In genomic region chr3:113495035-113495434, GRCh38 we compare ENCODE assay signal across 8 cellular contexts. TPM values are rescaled to one million over a fixed set of nuclear protein-coding genes. Genes with fewer than 3 reads are reported as not detected.
DNase-seq lines count a peak whose midpoint lies in the region; ATAC-seq and TF ChIP-seq lines count a peak whose summit lies in the region.

No MANE protein-coding gene starts in this region.

- H3K27ac ChIP-seq in gastroesophageal sphincter: no peak overlapping the region
- H3K27ac ChIP-seq in smooth muscle cell (ENCODE audit: low read depth): no peak overlapping the region

- peak; percentile 16 to 47 (median 42) for TF ChIP-seq CTCF in gastroesophageal sphincter (IDR thresholded peaks at IDR 0.05)
- TF ChIP-seq CTCF in smooth muscle cell (IDR thresholded peaks at IDR 0.05; ENCODE audit: borderline replicate concordance, insufficient read depth, poor library complexity, severe bottlenecking): peak; percentile 25

- no peaks in the 10 kb centered on the region for H3K79me2 ChIP-seq in smooth muscle cell (ENCODE audit: low read depth)

- H3K9me3 ChIP-seq in gastroesophageal sphincter (no peaks in the 10 kb centered on the region), smooth muscle cell (replicated peaks; ENCODE audit: low read depth) (no peaks in the 10 kb centered on the region)

- intact Hi-C loops in activated CD4-positive, alpha-beta T cell treated with anti-CD3 and anti-CD28 coated beads, Interleukin-2, amount 10 ng/mL, durations not matched to agents 24 days and 14 days (cut with micrococcal nuclease): loop anchor here (1.0 to 2.0 kb wide), 4 partner anchors 19 to 250 kb away; no protein-coding TSS in a partner anchor

- no peak overlapping the region for H3K9ac ChIP-seq in smooth muscle cell (ENCODE audit: low read depth)

- no peaks in the 10 kb centered on the region for H3F3A ChIP-seq in smooth muscle cell (ENCODE audit: low read depth)

- H3K36me3 ChIP-seq in gastroesophageal sphincter (peaks cover 3 to 65% of the 10 kb centered on the region in 2 donors), smooth muscle cell (ENCODE audit: low read depth) (no peaks in the 10 kb centered on the region)

- WGBS in gastroesophageal sphincter (ENCODE audit: low coverage in 1 of 2), 2 donors: 48 to 49% methylated on average over 2 of the region's 2 CpGs
- WGBS in smooth muscle cell (ENCODE audit: low lambda C conversion rate): 80% methylated on average over 2 of the region's 2 CpGs

- ATAC-seq in gastroesophageal sphincter (no peak), GM18502 (IDR thresholded peaks at IDR 0.05; ENCODE audit: poor library complexity, unreplicated experiment) (no peak)

- peaks cover 18% of the 10 kb centered on the region for H3K36me3 Mint-ChIP-seq in activated CD4-positive, alpha-beta T cell treated with anti-CD3 and anti-CD28 coated beads, Interleukin-2, amount 10 ng/mL, durations not matched to agents 24 days and 14 days (ENCODE audit: low read depth)

- H3K4me1 ChIP-seq in gastroesophageal sphincter (no peaks in the 10 kb centered on the region), smooth muscle cell (ENCODE audit: low read depth) (no peaks in the 10 kb centered on the region)

- no peak overlapping the region for H2AFZ ChIP-seq in smooth muscle cell (ENCODE audit: low read depth)

- H3K4me3 ChIP-seq in gastroesophageal sphincter (no peak overlapping the region), smooth muscle cell (no peak overlapping the region)

- no peaks in the 10 kb centered on the region for H4K20me1 ChIP-seq in smooth muscle cell (ENCODE audit: low read depth)

- no peak for TF ChIP-seq POLR2A in gastroesophageal sphincter (IDR thresholded peaks at IDR 0.05)

- peak; percentile 26 for DNase-seq in stimulated activated CD4-positive, alpha-beta T cell treated with anti-CD3 and anti-CD28 coated beads, Interleukin-15, amount 100 ng/mL, for 24 hours
- no peak for DNase-seq in stimulated activated CD4-positive, alpha-beta T cell treated with anti-CD3 and anti-CD28 coated beads, Interleukin-2, amount 100 ng/mL, for 48 hours
- peak; percentile 44 for DNase-seq in HT1080 (ENCODE audit: low read depth)
- peak; percentile 82 for DNase-seq in activated CD4-positive, alpha-beta T cell treated with anti-CD3 and anti-CD28 coated beads, Interleukin-2, amount 10 ng/mL, durations not matched to agents 24 days and 14 days
- no peak for DNase-seq in smooth muscle cell (lab: John Stamatoyannopoulos, UW; ENCODE audit: unreplicated experiment)
- no peak for DNase-seq in SHP77 treated with DMSO at 0.1 percent for 48 hours (lab: John Stamatoyannopoulos, UW)

- H3K27me3 Mint-ChIP-seq in activated CD4-positive, alpha-beta T cell treated with anti-CD3 and anti-CD28 coated beads, Interleukin-2, amount 10 ng/mL, durations not matched to agents 24 days and 14 days: no peaks in the 10 kb centered on the region

- no peaks in the 10 kb centered on the region for H3K4me1 Mint-ChIP-seq in activated CD4-positive, alpha-beta T cell treated with anti-CD3 and anti-CD28 coated beads, Interleukin-2, amount 10 ng/mL, durations not matched to agents 24 days and 14 days

- H3K4me2 ChIP-seq in smooth muscle cell: no peak overlapping the region

- no peak overlapping the region for H3K27ac Mint-ChIP-seq in activated CD4-positive, alpha-beta T cell treated with anti-CD3 and anti-CD28 coated beads, Interleukin-2, amount 10 ng/mL, durations not matched to agents 24 days and 14 days

- no peaks in the 10 kb centered on the region for H3K9me3 Mint-ChIP-seq in activated CD4-positive, alpha-beta T cell treated with anti-CD3 and anti-CD28 coated beads, Interleukin-2, amount 10 ng/mL, durations not matched to agents 24 days and 14 days

- TF ChIP-seq EP300 in gastroesophageal sphincter (IDR thresholded peaks at IDR 0.05): no peak

- no peak overlapping the region for H3K4me3 Mint-ChIP-seq in activated CD4-positive, alpha-beta T cell treated with anti-CD3 and anti-CD28 coated beads, Interleukin-2, amount 10 ng/mL, durations not matched to agents 24 days and 14 days

- H3K27me3 ChIP-seq in gastroesophageal sphincter: no peaks in the 10 kb centered on the region
- H3K27me3 ChIP-seq in smooth muscle cell (ENCODE audit: low read depth): no peaks in the 10 kb centered on the region

RNA-seq across cellular contexts. Expression of gene SPICE1, which starts 19.9 kb away (rescaled TPM):
- 7.2 and 8.0 TPM in 2 replicates for total RNA-seq in HT1080 (2014; rRNA removed; shearing (Covaris generic))
- polyA plus RNA-seq in HT1080 (2015; cell fraction: cytosol; rRNA removed): 12.7 and 21.2 TPM in 2 replicates
- 22.0 and 31.1 TPM in 2 replicates for polyA plus RNA-seq in HT1080 (2015; cell fraction: nucleus; rRNA removed)
- total RNA-seq in activated CD4-positive, alpha-beta T cell treated with anti-CD3 and anti-CD28 coated beads, Interleukin-2, amount 10 ng/mL, durations not matched to agents 24 days and 14 days: 21.2 and 23.6 TPM in 2 replicates
- total RNA-seq in gastroesophageal sphincter (10 to 100 TPM; 11.4 to 26.5 (median 19.9) TPM), smooth muscle cell (53.5 and 56.7 TPM in 2 replicates)
- polyA plus RNA-seq in smooth muscle cell: 11.8 and 14.8 TPM in 2 replicates

RNA-seq across cellular contexts. Expression of gene SIDT1, which starts 37.3 kb away (rescaled TPM):
- 0.02 and 0.07 TPM in 2 replicates for total RNA-seq in HT1080 (2014; rRNA removed; shearing (Covaris generic))
- 0.03 and 0.06 TPM in 2 replicates for polyA plus RNA-seq in HT1080 (2015; cell fraction: cytosol; rRNA removed)
- 0.07 TPM in 1 of 2 replicates, not detected in the other for polyA plus RNA-seq in HT1080 (2015; cell fraction: nucleus; rRNA removed)
- 8.5 and 11.5 TPM in 2 replicates for total RNA-seq in activated CD4-positive, alpha-beta T cell treated with anti-CD3 and anti-CD28 coated beads, Interleukin-2, amount 10 ng/mL, durations not matched to agents 24 days and 14 days
- under 1 TPM; 0.15 to 0.99 (median 0.86) TPM for total RNA-seq in gastroesophageal sphincter
- total RNA-seq in smooth muscle cell: not detected in 2 replicates
- polyA plus RNA-seq in smooth muscle cell: 0.43 TPM in 1 of 2 replicates, not detected in the other

RNA-seq across cellular contexts. Expression of gene CFAP44, which starts 53.7 kb away (rescaled TPM):
- 2.4 and 2.7 TPM in 2 replicates for total RNA-seq in HT1080 (2014; rRNA removed; shearing (Covaris generic))
- polyA plus RNA-seq in HT1080 (2015; cell fraction: cytosol; rRNA removed): 1.0 and 1.4 TPM in 2 replicates
- 21.0 and 23.6 TPM in 2 replicates for polyA plus RNA-seq in HT1080 (2015; cell fraction: nucleus; rRNA removed)
- total RNA-seq in activated CD4-positive, alpha-beta T cell treated with anti-CD3 and anti-CD28 coated beads, Interleukin-2, amount 10 ng/mL, durations not matched to agents 24 days and 14 days: 2.5 and 2.7 TPM in 2 replicates
- total RNA-seq in gastroesophageal sphincter (1 to 10 TPM; 3.2 to 8.6 (median 3.8) TPM), smooth muscle cell (5.2 and 6.1 TPM in 2 replicates)
- 0.55 and 2.4 TPM in 2 replicates for polyA plus RNA-seq in smooth muscle cell

Comparison
In these comparisons a context has a peak if more than half of its experiments do, and no peak if none do; other contexts are left out.
1. DNase-seq: peak in stimulated activated CD4-positive, alpha-beta T cell treated with anti-CD3 and anti-CD28 coated beads, Interleukin-15, amount 100 ng/mL, for 24 hours (single experiment), HT1080 (single experiment) and activated CD4-positive, alpha-beta T cell treated with anti-CD3 and anti-CD28 coated beads, Interleukin-2, amount 10 ng/mL, durations not matched to agents 24 days and 14 days (single experiment); none in stimulated activated CD4-positive, alpha-beta T cell treated with anti-CD3 and anti-CD28 coated beads, Interleukin-2, amount 100 ng/mL, for 48 hours (0 of 2), smooth muscle cell (single experiment) and SHP77 treated with DMSO at 0.1 percent for 48 hours (single experiment).